In genomic region chrX:18543738-18544137, GRCh38 we compare ENCODE assay signal across 23 cellular contexts.
DNase-seq lines count a peak whose midpoint lies in the region; ATAC-seq, FAIRE-seq and TF ChIP-seq lines count a peak whose summit lies in the region.
"Had no signal": no experiment of that assay in that cellular context is flagged by ENCODE, and none has a peak within 500 bp of the region (broad histone marks: within the 10 kb centered on the region; RNA-seq: fewer than 3 reads in every experiment).

No MANE protein-coding gene starts in this region.

- TF ChIP-seq POLR2A in K562 (conservative IDR thresholded peaks at IDR 0.05): no peak

- no peak overlapping the region for H3K27ac ChIP-seq in K562 (ENCODE audit: extremely low read depth, low read depth, low read length)
- H3K27ac ChIP-seq: C4-2B, RWPE1, SK-N-MC had no signal

- no peak overlapping the region for H3K27ac Mint-ChIP-seq in stimulated activated naive B cell treated with anti-CD40 and anti-IgM and Interleukin-4, amounts not matched to agents 10 μg/mL and 1 μg/mL and 100 μg/mL, for 72 hours

- DNase-seq in SKM-1 (lab: John Stamatoyannopoulos, UW; ENCODE audit: unreplicated experiment) (peak; percentile 13), SKM-1 treated with dmso at 0.1 percent for 144 hours (lab: John Stamatoyannopoulos, UW; ENCODE audit: unreplicated experiment) (no peak), NOMO-1 treated with DMSO at 0.1 percent for 48 hours (lab: John Stamatoyannopoulos, UW; ENCODE audit: unreplicated experiment) (peak; percentile 42), K562 (ENCODE audit: extremely low read depth in 1 of 4, low spot score in 3 of 4) (no peak), DMS79 (lab: John Stamatoyannopoulos, UW) (no peak), GM13976 (ENCODE audit: low spot score) (no peak)
- no peak for DNase-seq in stimulated activated naive B cell treated with anti-CD40 and anti-IgM and Interleukin-4, amounts not matched to agents 10 μg/mL and 1 μg/mL and 100 μg/mL, for 72 hours
- DNase-seq: MM.1S; NCI-H1092 treated with DMSO at 0.1 percent for 48 hours; NCI-H1436 treated with DMSO at 0.1 percent for 48 hours; NCI-H1930; NCI-H2227 treated with DMSO at 0.1 percent for 48 hours; NCI-H510A; NCI-H774; NK-92 treated with Interleukin-12 subunit alpha and Interleukin-12 subunit beta, amount 100 ng/mL, for 24 hours; SHP77 treated with DMSO at 0.1 percent for 48 hours; T-helper 1 cell had no signal

- H3K36me3 ChIP-seq in K562 (ENCODE audit: control insufficient read depth, insufficient read depth, low read length): no peaks in the 10 kb centered on the region

- no peaks in the 10 kb centered on the region for H3K27me3 Mint-ChIP-seq in stimulated activated naive B cell treated with anti-CD40 and anti-IgM and Interleukin-4, amounts not matched to agents 10 μg/mL and 1 μg/mL and 100 μg/mL, for 72 hours

- TF ChIP-seq CTCF in K562 (IDR thresholded peaks at IDR 0.05 in 2 of 3, conservative IDR thresholded peaks at IDR 0.05 in 1 of 3; ENCODE audit: insufficient read depth in 2 of 3, low read depth in 1 of 3, low read length in 3 of 3) (no peak), GM13976 (IDR thresholded peaks at IDR 0.05; ENCODE audit: borderline replicate concordance, control extremely low read depth, extremely low read depth, insufficient read depth, missing control alignments) (no peak)

- H4K20me1 ChIP-seq in K562 (replicated peaks; ENCODE audit: control insufficient read depth, insufficient read depth, low read length): no peaks in the 10 kb centered on the region

- no peak overlapping the region for H2AFZ ChIP-seq in K562 (ENCODE audit: low read depth, low read length)

- H3K79me2 ChIP-seq in K562 (ENCODE audit: control insufficient read depth, insufficient read depth, low read length): no peaks in the 10 kb centered on the region

- H3K9me3 Mint-ChIP-seq in stimulated activated naive B cell treated with anti-CD40 and anti-IgM and Interleukin-4, amounts not matched to agents 10 μg/mL and 1 μg/mL and 100 μg/mL, for 72 hours: peaks cover 0 to 6% of the 10 kb centered on the region in 2 donors

- intact Hi-C loops in K562 (cut with micrococcal nuclease): no loop called here

- H3K4me3 Mint-ChIP-seq in stimulated activated naive B cell treated with anti-CD40 and anti-IgM and Interleukin-4, amounts not matched to agents 10 μg/mL and 1 μg/mL and 100 μg/mL, for 72 hours: no peak overlapping the region

- no peak for TF ChIP-seq RAD21 in K562 (CRISPR knock-in tag; conservative IDR thresholded peaks at IDR 0.05 in 1 of 2, IDR thresholded peaks at IDR 0.05 in 1 of 2)

- H3K4me2 ChIP-seq in K562 (ENCODE audit: insufficient read depth, low read length): no peak overlapping the region

- no peak for TF ChIP-seq EP300 in K562 (IDR thresholded peaks at IDR 0.05; ENCODE audit: low read length)

- H3K4me1 Mint-ChIP-seq in stimulated activated naive B cell treated with anti-CD40 and anti-IgM and Interleukin-4, amounts not matched to agents 10 μg/mL and 1 μg/mL and 100 μg/mL, for 72 hours: peaks cover 0 to 4% of the 10 kb centered on the region in 2 donors

- ATAC-seq in K562 (no peak), GM21423 (IDR thresholded peaks at IDR 0.05; ENCODE audit: unreplicated experiment) (no peak)
- peak; percentile 55 to 67 for ATAC-seq in stimulated activated naive B cell treated with anti-CD40 and anti-IgM and Interleukin-4, amounts not matched to agents 10 μg/mL and 1 μg/mL and 100 μg/mL, for 72 hours (replicated peaks)

- BruUV-seq in K562 (replicated peaks; lab: Mats Ljungman, UMichigan): no TSS peak

- in situ Hi-C loops in K562 (cut with MboI): no loop called here
- in situ Hi-C loops in GM13976 (cut with MboI; ENCODE audit: low sequenced_read_pairs, unreplicated experiment): no loop called here

- peaks cover 3 to 6% of the 10 kb centered on the region in 2 donors for H3K36me3 Mint-ChIP-seq in stimulated activated naive B cell treated with anti-CD40 and anti-IgM and Interleukin-4, amounts not matched to agents 10 μg/mL and 1 μg/mL and 100 μg/mL, for 72 hours

- no peak for FAIRE-seq in K562 (lab: Jason Lieb, UNC)
- FAIRE-seq: GM19239, H54 had no signal

- WGBS in K562 (ENCODE audit: insufficient coverage, low coverage, missing lambda C conversion rate): 10% methylated on average over 1 of the region's 1 CpG

- POLR2A ChIA-PET in K562 (lab: Yijun Ruan, JAX): no interaction called here

- no peaks in the 10 kb centered on the region for H3K9me1 ChIP-seq in K562 (ENCODE audit: control insufficient read depth, insufficient read depth, low read length)

- H3K9ac ChIP-seq in K562 (ENCODE audit: insufficient read depth in 1 of 2, low read depth in 2 of 2, low read length in 2 of 2): no peak overlapping the region

- CTCF ChIA-PET in K562 (lab: Yijun Ruan, JAX; ENCODE audit: low intra/inter-chr PET ratio): no interaction called here

- no peaks in the 10 kb centered on the region for H3K9me3 ChIP-seq in K562 (replicated peaks; ENCODE audit: control insufficient read depth, insufficient read depth, low read depth, low read length)

- H3K27me3 ChIP-seq in K562 (ENCODE audit: control insufficient read depth in 2 of 2, insufficient read depth in 2 of 2, low read length in 2 of 2): no peaks in the 10 kb centered on the region

- no peak overlapping the region for H3K4me3 ChIP-seq in K562
- H3K4me3 ChIP-seq: SK-N-MC had no signal

- no peaks in the 10 kb centered on the region for H3K4me1 ChIP-seq in K562 (replicated peaks in 1 of 2; ENCODE audit: control insufficient read depth in 2 of 2, insufficient read depth in 2 of 2, low read length in 2 of 2)

TF ChIP-seq in K562, 482 proteins besides CTCF, POLR2A, EP300 and RAD21:
- TF ChIP-seq SPI1 (IDR thresholded peaks at IDR 0.05; ENCODE audit: borderline replicate concordance, low read depth, low read length) (peak; percentile 61; the same call in 1 of the 2 replicates), MAFF (IDR thresholded peaks at IDR 0.05; ENCODE audit: low read length) (no peak)

Comparison
In these comparisons a context has a peak if more than half of its experiments do, and no peak if none do; other contexts are left out.
1. DNase-seq: peak in SKM-1 (single experiment) and NOMO-1 treated with DMSO at 0.1 percent for 48 hours (single experiment); none in SKM-1 treated with dmso at 0.1 percent for 144 hours (single experiment), K562 (0 of 4), stimulated activated naive B cell treated with anti-CD40 and anti-IgM and Interleukin-4, amounts not matched to agents 10 μg/mL and 1 μg/mL and 100 μg/mL, for 72 hours (single experiment), DMS79 (single experiment) and GM13976 (single experiment).
2. ATAC-seq: peak in stimulated activated naive B cell treated with anti-CD40 and anti-IgM and Interleukin-4, amounts not matched to agents 10 μg/mL and 1 μg/mL and 100 μg/mL, for 72 hours (2 of 2); none in K562 (single experiment) and GM21423 (single experiment).